Comparison of ENCODE assay signal across 14 cellular contexts in genomic region chr7:16905300-16906044, GRCh38. TPM values are rescaled to one million over a fixed set of nuclear protein-coding genes. Genes with fewer than 3 reads are reported as not detected.
DNase-seq lines count a peak whose midpoint lies in the region; ATAC-seq, FAIRE-seq and TF ChIP-seq lines count a peak whose summit lies in the region.
"Had no signal": no experiment of that assay in that cellular context is flagged by ENCODE, and none has a peak within 500 bp of the region (broad histone marks: within the 10 kb centered on the region; RNA-seq: fewer than 3 reads in every experiment).

No MANE protein-coding gene starts in this region.

- no peaks in the 10 kb centered on the region for H3K4me1 ChIP-seq in lower lobe of right lung
- no peaks in the 10 kb centered on the region for H3K4me1 ChIP-seq in ascending aorta

- no peak overlapping the region for H3K4me3 ChIP-seq in AG04449 (ENCODE audit: low read depth, low read length)
- no peak overlapping the region for H3K4me3 ChIP-seq in bronchial epithelial cell (ENCODE audit: low read depth, low read length)
- H3K4me3 ChIP-seq in lower lobe of right lung: no peak overlapping the region
- no peak overlapping the region for H3K4me3 ChIP-seq in ascending aorta

- CTCF ChIA-PET in AG04449 (lab: Yijun Ruan, JAX): interaction anchor here (0.6 to 2.6 kb wide), 4 partner anchors 9 to 14 kb away, joined by 3 to 8 read pairs (median 4); no protein-coding TSS in a partner anchor

- no peak for FAIRE-seq in bronchial epithelial cell (lab: Jason Lieb, UNC)

- ATAC-seq in lower lobe of right lung (peak; percentile 73 to 95), GM21360 (IDR thresholded peaks at IDR 0.05; ENCODE audit: unreplicated experiment) (no peak)
- ATAC-seq: SK-N-SH treated with all-trans-retinoic acid at 6 μM for 48 hours had no signal

- no peaks in the 10 kb centered on the region for H3K9me3 ChIP-seq in lower lobe of right lung
- H3K9me3 ChIP-seq in ascending aorta: no peaks in the 10 kb centered on the region

- POLR2A ChIA-PET in AG04449 (lab: Yijun Ruan, JAX): no interaction called here

- H3K36me3 ChIP-seq in bronchial epithelial cell (ENCODE audit: control insufficient read depth, insufficient read depth, low read length) (no peaks in the 10 kb centered on the region), lower lobe of right lung (no peaks in the 10 kb centered on the region), ascending aorta (no peaks in the 10 kb centered on the region)

- intact Hi-C loops in lower lobe of right lung (cut with DNase I): no loop called here
- intact Hi-C loops in ascending aorta (cut with DNase I): no loop called here

- DNase-seq in AG04449 (ENCODE audit: low read depth, low spot score) (peak; percentile 41), LoVo (ENCODE audit: low spot score) (peak; percentile 78), bronchial epithelial cell (ENCODE audit: low read depth) (peak; percentile 22), lower lobe of right lung (no peak), epidermal melanocyte (ENCODE audit: insufficient read length, low spot score) (no peak), ascending aorta (ENCODE audit: low spot score in 2 of 2) (no peak), HuH-7.5 (ENCODE audit: low spot score) (no peak)
- DNase-seq: activated CD4-positive, alpha-beta T cell treated with anti-CD3 and anti-CD28 coated beads, Interleukin-2, amount 10 ng/mL, durations not matched to agents 7 days and 5 days; activated gamma-delta T cell treated with Interleukin-2 at 50 U/mL for 16 hours; H7; stimulated activated naive CD4-positive, alpha-beta T cell had no signal

- no peak overlapping the region for H3K27ac ChIP-seq in lower lobe of right lung
- H3K27ac ChIP-seq in ascending aorta: no peak overlapping the region

- TF ChIP-seq CTCF in AG04449 (IDR thresholded peaks at IDR 0.05; ENCODE audit: insufficient read depth, low read length, missing control alignments) (no peak), bronchial epithelial cell (IDR thresholded peaks at IDR 0.05; ENCODE audit: insufficient read depth, low read length, severe bottlenecking) (no peak), lower lobe of right lung (IDR thresholded peaks at IDR 0.05) (no peak), ascending aorta (IDR thresholded peaks at IDR 0.05) (no peak)

- H3K27me3 ChIP-seq in bronchial epithelial cell (ENCODE audit: control insufficient read depth, insufficient read depth, low read length) (no peaks in the 10 kb centered on the region), lower lobe of right lung (ENCODE audit: low read depth) (no peaks in the 10 kb centered on the region), ascending aorta (no peaks in the 10 kb centered on the region)

RNA-seq across cellular contexts. Expression of gene AGR3, which starts 23.7 kb away (rescaled TPM):
- not detected in 2 replicates for total RNA-seq in bronchial epithelial cell
- 105 TPM for total RNA-seq in lower lobe of right lung
- total RNA-seq in ascending aorta: not detected
- total RNA-seq: activated CD4-positive, alpha-beta T cell treated with anti-CD3 and anti-CD28 coated beads, Interleukin-2, amount 10 ng/mL, durations not matched to agents 7 days and 5 days; H7; NCI-H460 had no signal

Comparison
In these comparisons a context has a peak if more than half of its experiments do, and no peak if none do; other contexts are left out.
1. DNase-seq: peak in AG04449 (single experiment), LoVo (single experiment) and bronchial epithelial cell (single experiment); none in lower lobe of right lung (single experiment), epidermal melanocyte (single experiment), ascending aorta (0 of 2) and HuH-7.5 (single experiment).
2. RNA of gene AGR3, which starts 23.7 kb away (total RNA-seq): 105 TPM in lower lobe of right lung (single experiment); not detected in bronchial epithelial cell and not detected in ascending aorta (single experiment); every median in the first group is over 10 times any median in the second.